ENCODE assay signal across 8 cellular contexts in genomic region chr1:11012260-11013159, GRCh38. TPM values are rescaled to one million over a fixed set of nuclear protein-coding genes. Genes with fewer than 3 reads are reported as not detected.
A peak's percentile ranks its signal among the peaks of the same experiment; 100 is the strongest.
DNase-seq lines count a peak whose midpoint lies in the region; ATAC-seq, FAIRE-seq and TF ChIP-seq lines count a peak whose summit lies in the region.

TARDBP (plus strand) TSS chr1:11012654; CDS start chr1:11013728, 1,074 bp downstream.

- no peaks in the 10 kb centered on the region for H3K27me3 ChIP-seq in bronchial epithelial cell (ENCODE audit: control insufficient read depth, insufficient read depth, low read length)

- no peak for FAIRE-seq in bronchial epithelial cell (lab: Jason Lieb, UNC)

- peak; percentile 98 for DNase-seq in AG08395 (ENCODE audit: low spot score)
- peak; percentile 94 for DNase-seq in NCI-H2227 (lab: John Stamatoyannopoulos, UW; ENCODE audit: unreplicated experiment)
- DNase-seq in WTC11 (ENCODE audit: low spot score): peak; percentile 89
- peak; percentile 65 for DNase-seq in bronchial epithelial cell (ENCODE audit: low read depth)
- DNase-seq in immature natural killer cell: peak; percentile 92 to 94 (median 93)
- peak; percentile 83 for DNase-seq in smooth muscle cell of the brain vasculature (ENCODE audit: low read depth, low spot score)

- TF ChIP-seq CTCF in WTC11 (IDR thresholded peaks at IDR 0.05) (no peak), bronchial epithelial cell (IDR thresholded peaks at IDR 0.05; ENCODE audit: insufficient read depth, low read length, severe bottlenecking) (no peak)

- H3K36me3 ChIP-seq in bronchial epithelial cell (ENCODE audit: control insufficient read depth, insufficient read depth, low read length): peaks cover 12% of the 10 kb centered on the region

- H3K4me3 ChIP-seq in bronchial epithelial cell (ENCODE audit: low read depth, low read length): peak within 1 kb of the TSS; percentile 97

- H3K36me3 Mint-ChIP-seq in WTC11: peaks cover 38% of the 10 kb centered on the region
- H3K36me3 Mint-ChIP-seq in immature natural killer cell: peaks cover 13 to 17% (median 13%) of the 10 kb centered on the region in 3 donors

- H3K4me1 Mint-ChIP-seq in WTC11 (peaks cover 22% of the 10 kb centered on the region), immature natural killer cell (peaks cover 37 to 43% of the 10 kb centered on the region in 2 donors)

- CTCF ChIA-PET in WTC11 (lab: Charles Lee): interaction anchor here (0.6 to 1.1 kb wide), 3 partner anchors 32 to 51 kb away, joined by 3 read pairs; no protein-coding TSS in a partner anchor

- no peaks in the 10 kb centered on the region for H3K9me3 Mint-ChIP-seq in WTC11
- H3K9me3 Mint-ChIP-seq in immature natural killer cell: no peaks in the 10 kb centered on the region

- H3K27me3 Mint-ChIP-seq in WTC11 (ENCODE audit: low read depth) (no peaks in the 10 kb centered on the region), immature natural killer cell (ENCODE audit: low read depth in 3 of 3) (peaks cover 2 to 7% (median 2%) of the 10 kb centered on the region in 3 donors)

- ATAC-seq in GM18909 (IDR thresholded peaks at IDR 0.05; ENCODE audit: poor library complexity, unreplicated experiment) (peak; percentile 90), HG03159 (IDR thresholded peaks at IDR 0.05; ENCODE audit: unreplicated experiment) (peak; percentile 85), WTC11 (peak; percentile 92)

- POLR2A ChIA-PET in WTC11 (lab: Charles Lee): interaction anchor here (0.7 to 0.9 kb wide), 3 partner anchors 32 to 51 kb away, joined by 3 to 8 read pairs (median 3); partner anchors contain the start of gene SRM

- H3K4me3 Mint-ChIP-seq in WTC11 (peak within 1 kb of the TSS; percentile 91), immature natural killer cell (peak within 1 kb of the TSS; percentile 89 to 94 (median 90))

- peak within 1 kb of the TSS; percentile 99 for H3K27ac Mint-ChIP-seq in WTC11
- H3K27ac Mint-ChIP-seq in immature natural killer cell: peak within 1 kb of the TSS; percentile 91 to 98 (median 98)

TF ChIP-seq in WTC11, 78 proteins besides CTCF, POLR2A, EP300 and RAD21 (continues in another document):
- TF ChIP-seq ZSCAN18 (CRISPR knock-in tag; IDR thresholded peaks at IDR 0.05): no peak
- peak; percentile 80; the same call in 1 of the 2 replicates for TF ChIP-seq ZNF219 (CRISPR knock-in tag; IDR thresholded peaks at IDR 0.05; ENCODE audit: borderline replicate concordance)
- no peak for TF ChIP-seq ATF1 (CRISPR knock-in tag; IDR thresholded peaks at IDR 0.05)
- 0 out of 2 replicates have a peak, but pooled peaks have one; percentile 28 for TF ChIP-seq NFYB (CRISPR knock-in tag; conservative IDR thresholded peaks at IDR 0.05; ENCODE audit: low read depth)
- peak; percentile 72; the same call in 1 of the 2 replicates for TF ChIP-seq HMGXB4 (CRISPR knock-in tag; IDR thresholded peaks at IDR 0.05)
- no peak; the same call in 1 of the 2 replicates for TF ChIP-seq ZNF281 (CRISPR knock-in tag; IDR thresholded peaks at IDR 0.05)
- TF ChIP-seq JUN (CRISPR knock-in tag; IDR thresholded peaks at IDR 0.05): peak; percentile 96
- TF ChIP-seq MAX (CRISPR knock-in tag; IDR thresholded peaks at IDR 0.05): peak; percentile 68; the same call in 1 of the 2 replicates
- no peak for TF ChIP-seq HMGA2 (CRISPR knock-in tag; IDR thresholded peaks at IDR 0.05)
- TF ChIP-seq NFE2L1 (CRISPR knock-in tag; IDR thresholded peaks at IDR 0.05): 0 out of 2 replicates have a peak, but pooled peaks have one; percentile 44
- TF ChIP-seq CDX4 (CRISPR knock-in tag; IDR thresholded peaks at IDR 0.05; ENCODE audit: borderline replicate concordance): no peak
- peak; percentile 21; the same call in 1 of the 2 replicates for TF ChIP-seq MLX (CRISPR knock-in tag; IDR thresholded peaks at IDR 0.05)
- TF ChIP-seq ZNF138 (CRISPR knock-in tag; conservative IDR thresholded peaks at IDR 0.05): no peak
- peak; percentile 52 for TF ChIP-seq ZBTB43 (CRISPR knock-in tag; IDR thresholded peaks at IDR 0.05)
- TF ChIP-seq TEAD4 (CRISPR knock-in tag; IDR thresholded peaks at IDR 0.05): no peak; the same call in 1 of the 2 replicates
- TF ChIP-seq E2F5 (CRISPR knock-in tag; IDR thresholded peaks at IDR 0.05): 0 out of 2 replicates have a peak, but pooled peaks have one; percentile 17
- no peak for TF ChIP-seq FOXJ3 (CRISPR knock-in tag; IDR thresholded peaks at IDR 0.05; ENCODE audit: borderline replicate concordance)

RNA-seq across cellular contexts. Expression of gene TARDBP, which starts in this region (rescaled TPM):
- 185 to 228 TPM (median 197 TPM) in 3 replicates for total RNA-seq in WTC11 (2021)
- total RNA-seq in bronchial epithelial cell: 79.0 and 99.9 TPM in 2 replicates
- 10 to 100 TPM; 43.1 to 80.9 (median 49.2) TPM for polyA plus RNA-seq in immature natural killer cell

Comparison
In these comparisons a context has a peak if more than half of its experiments do, and no peak if none do; other contexts are left out.
1. Peak in every context shown above with its lines: DNase-seq, ATAC-seq and H3K4me3 ChIP-seq.